Comparison of ENCODE assay signal across 8 cellular contexts in the genomic region with DNA sequence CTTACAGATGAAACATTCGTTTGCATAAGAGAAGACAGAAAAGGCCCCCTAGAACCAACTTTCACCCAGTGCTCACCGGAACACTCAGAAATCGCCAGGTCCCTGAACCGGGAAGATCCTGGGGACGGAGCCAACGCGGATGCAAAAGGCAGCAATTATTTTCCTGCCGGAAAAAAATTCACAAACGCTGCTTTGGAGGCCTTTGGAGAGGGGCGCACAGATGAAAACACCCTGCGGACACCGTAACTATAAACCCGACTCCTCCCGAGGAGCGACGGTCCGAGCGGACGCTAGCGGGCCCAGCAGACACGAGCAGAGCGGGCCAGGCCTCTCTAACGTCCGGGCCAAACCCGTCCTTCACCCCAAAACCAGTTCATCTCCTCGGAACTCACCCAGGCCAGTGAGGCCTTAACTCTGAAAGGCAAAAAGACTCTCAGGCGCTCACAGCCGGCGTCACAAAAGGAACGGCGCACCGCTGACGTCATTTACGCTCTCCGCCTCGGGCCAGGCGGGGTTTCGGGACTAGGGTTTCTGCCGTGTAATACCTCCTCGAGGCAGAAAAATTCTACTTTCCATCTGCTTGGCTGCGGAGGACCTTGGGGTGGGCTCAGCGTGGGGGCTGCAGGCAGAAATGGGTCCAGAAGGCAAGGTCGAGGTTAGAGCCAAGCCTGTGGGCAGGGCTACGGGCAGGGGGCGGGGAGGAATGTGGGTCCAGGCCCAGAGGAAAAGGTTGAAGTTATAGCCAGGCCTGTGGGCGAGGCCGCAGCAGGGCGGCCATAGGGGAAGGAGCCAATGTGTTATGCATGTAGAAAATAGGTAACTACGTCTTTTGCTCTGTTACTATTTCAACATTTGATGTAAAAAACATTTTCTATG. TPM values are rescaled to one million over a fixed set of nuclear protein-coding genes. Genes with fewer than 3 reads are reported as not detected.
DNase-seq lines count a peak whose midpoint lies in the region; ATAC-seq, FAIRE-seq and TF ChIP-seq lines count a peak whose summit lies in the region.

A gene (minus strand): TSS at position 463 of the 876 bp plus-strand sequence. CDS start 2,413 bp downstream, outside the sequence.

- peaks cover 36% of the 10 kb centered on the region for H3K36me3 ChIP-seq in left ventricle myocardium inferior

- TF ChIP-seq CTCF in D721Med (IDR thresholded peaks at IDR 0.05; ENCODE audit: insufficient read depth, missing control alignments) = no peak
- no peak for TF ChIP-seq CTCF in left ventricle myocardium inferior (IDR thresholded peaks at IDR 0.05; ENCODE audit: borderline replicate concordance)
- TF ChIP-seq CTCF in type B pancreatic cell (conservative IDR thresholded peaks at IDR 0.05) = no peak

- FAIRE-seq in D721Med (lab: Jason Lieb, UNC) = no peak

- H3K27me3 ChIP-seq in left ventricle myocardium inferior (ENCODE audit: low read depth) = no peaks in the 10 kb centered on the region

- peaks cover 34% of the 10 kb centered on the region for H3K4me1 ChIP-seq in left ventricle myocardium inferior

- peak within 1 kb of the TSS; percentile 98 for H3K27ac ChIP-seq in left ventricle myocardium inferior (replicated peaks)

- no peaks in the 10 kb centered on the region for H3K27me3 Mint-ChIP-seq in type B pancreatic cell

- peak within 1 kb of the TSS; percentile 100 for H3K4me3 Mint-ChIP-seq in type B pancreatic cell

- intact Hi-C loops in left ventricle myocardium inferior (cut with micrococcal nuclease) (no loop called here), posterior vena cava (cut with DNase I) (no loop called here)

- peaks cover 50% of the 10 kb centered on the region for H3K36me3 Mint-ChIP-seq in type B pancreatic cell

- peaks cover 8% of the 10 kb centered on the region for H3K4me1 Mint-ChIP-seq in type B pancreatic cell (ENCODE audit: unreplicated experiment)

- peaks cover 30% of the 10 kb centered on the region for H3K9me3 Mint-ChIP-seq in type B pancreatic cell

- H3K27ac Mint-ChIP-seq in type B pancreatic cell = peak within 1 kb of the TSS; percentile 100

- peak within 1 kb of the TSS; percentile 87 for H3K4me3 ChIP-seq in left ventricle myocardium inferior

- peak; percentile 78 for ATAC-seq in GM21825 (IDR thresholded peaks at IDR 0.05; ENCODE audit: unreplicated experiment)

- peak; percentile 82 for DNase-seq in D721Med (ENCODE audit: insufficient read length, low spot score)
- DNase-seq in NCI-H1417 (lab: John Stamatoyannopoulos, UW) = peak; percentile 57 to 94 (median 88)
- peak; percentile 40 to 93 (median 71) for DNase-seq in T-helper 2 cell
- DNase-seq in amygdala (lab: John Stamatoyannopoulos, UW) = peak; percentile 14 to 89 (median 70)
- DNase-seq in left ventricle myocardium inferior = peak; percentile 91
- DNase-seq in posterior vena cava (ENCODE audit: low spot score) = peak; percentile 97
- DNase-seq in type B pancreatic cell (ENCODE audit: extremely low spot score, unreplicated experiment) = peak; percentile 90

- H3K9me3 ChIP-seq in left ventricle myocardium inferior (replicated peaks) = peaks cover 34% of the 10 kb centered on the region

RNA-seq across cellular contexts. Expression of the gene that starts here (rescaled TPM):
- total RNA-seq in left ventricle myocardium inferior = 14.1 TPM
- 10 to 100 TPM; 16.8 to 16.9 TPM for total RNA-seq in posterior vena cava
- total RNA-seq in type B pancreatic cell (ENCODE audit: low replicate concordance) = 26.7 and 32.1 TPM in 2 replicates

Comparison
In these comparisons a context has a peak if more than half of its experiments do, and no peak if none do; other contexts are left out.
1. Peak in every context shown above with its lines: DNase-seq, ATAC-seq, H3K4me3 ChIP-seq and H3K27ac ChIP-seq.